13 cellular contexts compared by ENCODE assay signal in the genomic region with DNA sequence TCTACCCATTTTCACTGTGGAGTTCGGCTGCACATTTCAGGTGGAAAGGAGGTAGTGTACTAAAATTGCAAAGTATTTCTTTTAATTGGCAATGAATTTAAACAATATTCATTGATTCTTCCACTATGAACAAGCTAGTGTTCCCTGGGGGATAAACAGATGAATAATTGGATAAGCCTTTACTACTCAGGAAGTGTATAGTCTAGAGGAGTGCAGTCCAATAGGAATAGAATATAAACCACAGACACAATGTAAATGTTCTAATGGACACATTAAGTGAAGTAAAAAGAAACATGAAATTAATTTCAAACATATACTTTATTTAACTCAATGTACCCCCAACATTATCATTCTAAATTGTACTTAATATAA. TPM values are rescaled to one million over a fixed set of nuclear protein-coding genes. Genes with fewer than 3 reads are reported as not detected.
DNase-seq lines count a peak whose midpoint lies in the region; ATAC-seq and TF ChIP-seq lines count a peak whose summit lies in the region.
"Had no signal": no experiment of that assay in that cellular context is flagged by ENCODE, and none has a peak within 500 bp of the region (broad histone marks: within the 10 kb centered on the region; RNA-seq: fewer than 3 reads in every experiment).

No MANE protein-coding gene starts in this region.

- in situ Hi-C loops in G401 (cut with HindIII; ENCODE audit: low sequenced_read_pairs), result no loop called here

- no peak overlapping the region for H2AFZ ChIP-seq in SK-N-SH (ENCODE audit: low read depth)
- H2AFZ ChIP-seq in GM23338, result no peak overlapping the region
- H2AFZ ChIP-seq: neural progenitor cell had no signal

- H3K4me1 ChIP-seq in SK-N-SH (ENCODE audit: control insufficient read depth in 1 of 2, insufficient read depth in 2 of 2, low read depth in 1 of 2, low read length in 1 of 2) (peaks cover 6 to 14% of the 10 kb centered on the region in 2 experiments; a peak in 3 of 4 replicates), GM23338 (ENCODE audit: insufficient read depth) (peaks cover 10% of the 10 kb centered on the region; the same call in 1 of the 2 replicates)
- H3K4me1 ChIP-seq: neural progenitor cell had no signal

- no peak for DNase-seq in activated CD4-positive, alpha-beta T cell treated with anti-CD3 and anti-CD28 coated beads for 36 hours
- no peak for DNase-seq in activated CD4-positive, alpha-beta T cell treated with anti-CD3 and anti-CD28 coated beads for 1 hour
- DNase-seq in SK-N-SH (no peak), dorsolateral prefrontal cortex (no peak), G401 (ENCODE audit: low spot score) (no peak), GM23338 (ENCODE audit: low spot score) (no peak)
- DNase-seq in stimulated activated naive B cell treated with anti-CD40 and anti-IgM and Interleukin-4, amounts not matched to agents 10 μg/mL and 1 μg/mL and 100 μg/mL, for 72 hours, result no peak
- DNase-seq: ACHN, Karpas-422 had no signal

- TF ChIP-seq CTCF in SK-N-SH (IDR thresholded peaks at IDR 0.05) (no peak), dorsolateral prefrontal cortex (IDR thresholded peaks at IDR 0.05 in 54 of 56, conservative IDR thresholded peaks at IDR 0.05 in 2 of 56; ENCODE audit: low read depth in 1 of 56, partially characterized antibody in 56 of 56) (no peak), GM23338 (conservative IDR thresholded peaks at IDR 0.05; ENCODE audit: low read depth in 2 of 2) (no peak)

- H3K79me2 ChIP-seq in SK-N-SH (ENCODE audit: insufficient read depth), result no peaks in the 10 kb centered on the region
- no peaks in the 10 kb centered on the region for H3K79me2 ChIP-seq in GM23338 (replicated peaks; ENCODE audit: insufficient read depth)

- no peaks in the 10 kb centered on the region for H3K27me3 Mint-ChIP-seq in activated CD4-positive, alpha-beta T cell treated with anti-CD3 and anti-CD28 coated beads for 36 hours
- H3K27me3 Mint-ChIP-seq in stimulated activated naive B cell treated with anti-CD40 and anti-IgM and Interleukin-4, amounts not matched to agents 10 μg/mL and 1 μg/mL and 100 μg/mL, for 72 hours, result no peaks in the 10 kb centered on the region
- peaks cover 1% of the 10 kb centered on the region for H3K27me3 Mint-ChIP-seq in GM23338 (ENCODE audit: insufficient read depth, low read depth, poor library complexity)

- peak overlapping the region; percentile 72; the same call in 1 of the 2 replicates for H3K4me2 ChIP-seq in SK-N-SH
- no peak overlapping the region for H3K4me2 ChIP-seq in GM23338
- H3K4me2 ChIP-seq: neural progenitor cell had no signal

- POLR2A ChIA-PET in activated CD4-positive, alpha-beta T cell treated with anti-CD3 and anti-CD28 coated beads for 36 hours (lab: Charles Lee), result no interaction called here
- POLR2A ChIA-PET in SK-N-SH (lab: Yijun Ruan, JAX), result no interaction called here

- TF ChIP-seq EP300 in SK-N-SH (IDR thresholded peaks at IDR 0.05; ENCODE audit: borderline replicate concordance in 1 of 2, low read depth in 1 of 2, low read length in 1 of 2), result no peak

- H3K27ac ChIP-seq in SK-N-SH (ENCODE audit: low read depth in 2 of 2, low read length in 1 of 2) (peak overlapping the region; percentile 29 to 98; a peak in 3 of 4 replicates), dorsolateral prefrontal cortex (peak overlapping the region in 50 of 59 donors; percentile 6 to 86 (median 62)), GM23338 (ENCODE audit: low read depth) (no peak overlapping the region)
- H3K27ac ChIP-seq: neural progenitor cell had no signal

- H4K20me1 ChIP-seq in SK-N-SH (ENCODE audit: insufficient read depth), result no peaks in the 10 kb centered on the region
- no peaks in the 10 kb centered on the region for H4K20me1 ChIP-seq in GM23338 (replicated peaks; ENCODE audit: insufficient read depth)

- H3K36me3 Mint-ChIP-seq in activated CD4-positive, alpha-beta T cell treated with anti-CD3 and anti-CD28 coated beads for 36 hours (ENCODE audit: low read depth), result no peaks in the 10 kb centered on the region
- H3K36me3 Mint-ChIP-seq in stimulated activated naive B cell treated with anti-CD40 and anti-IgM and Interleukin-4, amounts not matched to agents 10 μg/mL and 1 μg/mL and 100 μg/mL, for 72 hours, result no peaks in the 10 kb centered on the region
- peaks cover 2% of the 10 kb centered on the region; the same call in 2 of the 3 replicates for H3K36me3 Mint-ChIP-seq in GM23338 (ENCODE audit: low read depth)
- H3K36me3 Mint-ChIP-seq: immature natural killer cell, neural progenitor cell had no signal

- H3K9me2 ChIP-seq in SK-N-SH (no peaks in the 10 kb centered on the region), GM23338 (ENCODE audit: insufficient read depth) (no peaks in the 10 kb centered on the region)

- peak overlapping the region; percentile 76 for H3K27ac Mint-ChIP-seq in activated CD4-positive, alpha-beta T cell treated with anti-CD3 and anti-CD28 coated beads for 36 hours
- peak overlapping the region; percentile 65 for H3K27ac Mint-ChIP-seq in stimulated activated naive B cell treated with anti-CD40 and anti-IgM and Interleukin-4, amounts not matched to agents 10 μg/mL and 1 μg/mL and 100 μg/mL, for 72 hours
- no peak overlapping the region for H3K27ac Mint-ChIP-seq in GM23338
- H3K27ac Mint-ChIP-seq: neural progenitor cell had no signal

- H3F3A ChIP-seq in SK-N-SH (replicated peaks; ENCODE audit: insufficient read depth) (peaks cover 34% of the 10 kb centered on the region), GM23338 (replicated peaks; ENCODE audit: low read depth) (no peaks in the 10 kb centered on the region)

- no peak for TF ChIP-seq RAD21 in SK-N-SH (IDR thresholded peaks at IDR 0.05; ENCODE audit: low read length)

- 56% methylated on average over 1 of the region's 1 CpG for WGBS in SK-N-SH (ENCODE audit: low lambda C conversion rate)

- peaks cover 2% of the 10 kb centered on the region for H3K9me3 Mint-ChIP-seq in activated CD4-positive, alpha-beta T cell treated with anti-CD3 and anti-CD28 coated beads for 36 hours (ENCODE audit: low read depth)
- no peaks in the 10 kb centered on the region for H3K9me3 Mint-ChIP-seq in stimulated activated naive B cell treated with anti-CD40 and anti-IgM and Interleukin-4, amounts not matched to agents 10 μg/mL and 1 μg/mL and 100 μg/mL, for 72 hours
- peaks cover 9% of the 10 kb centered on the region; the same call in 1 of the 3 replicates for H3K9me3 Mint-ChIP-seq in GM23338
- H3K9me3 Mint-ChIP-seq: immature natural killer cell had no signal

- no peak for ATAC-seq in activated CD4-positive, alpha-beta T cell treated with anti-CD3 and anti-CD28 coated beads for 36 hours
- peak; percentile 4 to 10 for ATAC-seq in stimulated activated naive B cell treated with anti-CD40 and anti-IgM and Interleukin-4, amounts not matched to agents 10 μg/mL and 1 μg/mL and 100 μg/mL, for 72 hours (replicated peaks)
- ATAC-seq in HG03457 (IDR thresholded peaks at IDR 0.05; ENCODE audit: unreplicated experiment), result no peak
- no peak for ATAC-seq in GM23338

- CTCF ChIA-PET in activated CD4-positive, alpha-beta T cell treated with anti-CD3 and anti-CD28 coated beads for 36 hours (lab: Charles Lee), result interaction anchor here (0.6 to 1.7 kb wide), 3 partner anchors 17 to 351 kb away, joined by 3 to 6 read pairs (median 4); no protein-coding TSS in a partner anchor
- CTCF ChIA-PET in SK-N-SH (lab: Yijun Ruan, JAX), result interaction anchor here (1.5 kb wide), 1 partner anchor 533 kb away, joined by 4 read pairs; no protein-coding TSS in a partner anchor

- H3K27me3 ChIP-seq in SK-N-SH (ENCODE audit: insufficient read depth) (no peaks in the 10 kb centered on the region), dorsolateral prefrontal cortex (no peaks in the 10 kb centered on the region), GM23338 (ENCODE audit: insufficient read depth) (no peaks in the 10 kb centered on the region)
- H3K27me3 ChIP-seq: neural progenitor cell had no signal

- no peak overlapping the region for H3K4me3 ChIP-seq in SK-N-SH (ENCODE audit: low read depth in 2 of 2, low read length in 1 of 2)
- H3K4me3 ChIP-seq in dorsolateral prefrontal cortex, result no peak overlapping the region
- no peak overlapping the region for H3K4me3 ChIP-seq in GM23338
- H3K4me3 ChIP-seq: neural progenitor cell, thoracic aorta had no signal

- H3K4me1 Mint-ChIP-seq in activated CD4-positive, alpha-beta T cell treated with anti-CD3 and anti-CD28 coated beads for 36 hours, result peaks cover 20% of the 10 kb centered on the region
- H3K4me1 Mint-ChIP-seq in stimulated activated naive B cell treated with anti-CD40 and anti-IgM and Interleukin-4, amounts not matched to agents 10 μg/mL and 1 μg/mL and 100 μg/mL, for 72 hours, result peaks cover 15 to 23% of the 10 kb centered on the region in 2 donors
- H3K4me1 Mint-ChIP-seq in GM23338, result peaks cover 9% of the 10 kb centered on the region
- H3K4me1 Mint-ChIP-seq: neural progenitor cell had no signal

- H3K36me3 ChIP-seq in SK-N-SH (replicated peaks in 1 of 2; ENCODE audit: control insufficient read depth in 1 of 2, insufficient read depth in 2 of 2, low read length in 1 of 2) (no peaks in the 10 kb centered on the region), GM23338 (ENCODE audit: insufficient read depth) (no peaks in the 10 kb centered on the region)
- H3K36me3 ChIP-seq: neural progenitor cell, thoracic aorta had no signal

- H3K4me3 Mint-ChIP-seq in activated CD4-positive, alpha-beta T cell treated with anti-CD3 and anti-CD28 coated beads for 36 hours, result no peak overlapping the region
- peak overlapping the region; percentile 20 to 55 for H3K4me3 Mint-ChIP-seq in stimulated activated naive B cell treated with anti-CD40 and anti-IgM and Interleukin-4, amounts not matched to agents 10 μg/mL and 1 μg/mL and 100 μg/mL, for 72 hours
- no peak overlapping the region for H3K4me3 Mint-ChIP-seq in GM23338
- H3K4me3 Mint-ChIP-seq: immature natural killer cell, neural progenitor cell had no signal

- intact Hi-C loops in activated CD4-positive, alpha-beta T cell treated with anti-CD3 and anti-CD28 coated beads for 36 hours (cut with DNase I, micrococcal nuclease), result loop anchor here (2.0 to 5.0 kb wide), 2 partner anchors 63 to 90 kb away; no protein-coding TSS in a partner anchor
- intact Hi-C loops in dorsolateral prefrontal cortex (cut with DNase I), result no loop called here

- H3K9me3 ChIP-seq in SK-N-SH, result no peaks in the 10 kb centered on the region
- H3K9me3 ChIP-seq: thoracic aorta had no signal

- H3K9ac ChIP-seq in SK-N-SH, result peak overlapping the region; percentile 67
- H3K9ac ChIP-seq: neural progenitor cell had no signal

TF ChIP-seq in SK-N-SH, 30 proteins besides CTCF, POLR2A, EP300 and RAD21 (continues in another document):
- TF ChIP-seq TCF12 (IDR thresholded peaks at IDR 0.05), result no peak

TF ChIP-seq in GM23338, 12 proteins besides CTCF, POLR2A, EP300 and RAD21 (continues in another document):
- TF ChIP-seq JUNB (IDR thresholded peaks at IDR 0.05; ENCODE audit: unreplicated experiment), result no peak

RNA-seq across cellular contexts. Expression of a gene that starts 28.7 kb away (rescaled TPM):
- total RNA-seq in activated CD4-positive, alpha-beta T cell treated with anti-CD3 and anti-CD28 coated beads for 36 hours, result 10 to 100 TPM; 13.1 to 13.5 TPM
- polyA plus RNA-seq in SK-N-SH (2012; rRNA removed) (440 and 472 TPM in 2 replicates), GM23338 (2016; fragmentation: Nextera tagmentation; extraction: Ambion mirVana) (15.0 and 16.3 TPM in 2 replicates)
- 206 and 222 TPM in 2 replicates for polyA plus RNA-seq in SK-N-SH (2012; cell fraction: cytosol; rRNA removed)
- 1,254 and 1,455 TPM in 2 replicates for polyA plus RNA-seq in SK-N-SH (2012; cell fraction: nucleus; rRNA removed)
- total RNA-seq in dorsolateral prefrontal cortex, result 100 to 1,000 TPM in 82 of 120 experiments, 10 to 100 TPM in 38; 31.4 to 701 (median 120) TPM
- total RNA-seq in G401 (2014; rRNA removed; shearing (Covaris generic)), result 3.9 and 4.8 TPM in 2 replicates
- 34.2 and 37.2 TPM in 2 replicates for total RNA-seq in GM23338 (2014; rRNA removed; shearing (Covaris generic))

Comparison
In these comparisons a context has a peak if more than half of its experiments do, and no peak if none do; other contexts are left out.
1. ATAC-seq: peak in stimulated activated naive B cell treated with anti-CD40 and anti-IgM and Interleukin-4, amounts not matched to agents 10 μg/mL and 1 μg/mL and 100 μg/mL, for 72 hours (2 of 2); none in activated CD4-positive, alpha-beta T cell treated with anti-CD3 and anti-CD28 coated beads for 36 hours (single experiment), HG03457 (single experiment) and GM23338 (single experiment).
2. H3K4me3 Mint-ChIP-seq: peak in stimulated activated naive B cell treated with anti-CD40 and anti-IgM and Interleukin-4, amounts not matched to agents 10 μg/mL and 1 μg/mL and 100 μg/mL, for 72 hours (2 of 2); none in activated CD4-positive, alpha-beta T cell treated with anti-CD3 and anti-CD28 coated beads for 36 hours (single experiment) and GM23338 (single experiment).
3. intact Hi-C loops: an anchor here in activated CD4-positive, alpha-beta T cell treated with anti-CD3 and anti-CD28 coated beads for 36 hours (2.0 to 5.0 kb wide); none called in dorsolateral prefrontal cortex.